Comparison of ENCODE assay signal across 8 cellular contexts in the genomic region with DNA sequence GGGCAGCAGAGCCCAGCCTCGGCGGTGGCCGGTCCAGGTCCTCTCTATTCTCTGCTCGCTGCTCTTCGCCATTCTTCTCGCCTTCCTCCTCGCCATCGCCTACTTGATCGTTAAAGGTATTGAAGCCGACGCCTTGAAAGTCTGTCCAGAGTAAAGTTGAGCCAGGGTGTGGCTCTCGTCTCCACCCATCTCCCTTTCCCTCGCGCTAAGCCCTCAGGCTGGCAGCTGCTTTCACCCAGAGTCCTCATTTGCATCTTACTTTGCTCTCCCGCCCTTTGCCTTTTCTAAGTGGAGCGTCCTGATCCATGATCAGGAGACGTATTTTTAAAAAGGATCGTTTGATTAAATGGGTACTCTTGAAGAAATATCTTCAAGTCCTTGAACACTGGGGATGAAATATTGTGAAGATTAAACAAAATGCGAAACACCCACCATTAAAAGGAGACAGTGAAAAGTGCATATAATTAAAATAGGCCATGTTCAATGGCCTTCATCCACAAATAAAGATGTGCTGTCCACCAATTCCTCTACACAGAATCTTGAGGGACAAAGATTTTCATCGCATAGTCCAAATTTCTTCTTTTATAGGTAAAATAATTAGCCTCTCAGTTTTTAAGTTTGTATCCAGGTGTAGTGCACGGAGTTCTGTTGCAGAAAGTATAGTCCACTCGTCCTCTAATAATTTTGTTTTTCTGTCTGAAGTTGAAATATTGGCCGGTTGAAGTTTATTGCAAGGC. TPM values are rescaled to one million over a fixed set of nuclear protein-coding genes. Genes with fewer than 3 reads are reported as not detected.
DNase-seq lines count a peak whose midpoint lies in the region; ATAC-seq and TF ChIP-seq lines count a peak whose summit lies in the region.

No MANE protein-coding gene starts in this region.

- peak overlapping the region; percentile 98 to 99 (median 99) for H3K4me3 Mint-ChIP-seq in nephron

- H3K9me3 ChIP-seq in esophagus (ENCODE audit: control insufficient read depth in 2 of 2, insufficient read depth in 1 of 2, low read depth in 1 of 2, low read length in 1 of 2), result no peaks in the 10 kb centered on the region

- DNase-seq in BJ (ENCODE audit: low read depth) (no peak), NCI-H146 (lab: John Stamatoyannopoulos, UW) (peak; percentile 70), SW480 (ENCODE audit: low spot score) (peak; percentile 85), CD1c-positive myeloid dendritic cell (ENCODE audit: extremely low spot score) (no peak)

- peaks cover 0 to 2% of the 10 kb centered on the region in 2 donors for H3K4me1 ChIP-seq in esophagus (ENCODE audit: control insufficient read depth in 2 of 2, insufficient read depth in 2 of 2, low read length in 1 of 2)

- H3K4me3 ChIP-seq in BJ (ENCODE audit: low read depth, low read length) (peak overlapping the region; percentile 72), esophagus (ENCODE audit: low read depth in 1 of 2, low read length in 2 of 2) (peak overlapping the region; percentile 88 to 91)

- H3K36me3 Mint-ChIP-seq in nephron (ENCODE audit: low read depth), result peaks cover 39% of the 10 kb centered on the region

- H3K27me3 ChIP-seq in BJ (ENCODE audit: control insufficient read depth, insufficient read depth, low read length) (no peaks in the 10 kb centered on the region), esophagus (ENCODE audit: control insufficient read depth in 1 of 2, insufficient read depth in 2 of 2, low read length in 2 of 2) (no peaks in the 10 kb centered on the region)

- TF ChIP-seq CTCF in BJ (IDR thresholded peaks at IDR 0.05; ENCODE audit: insufficient read depth, low read depth, low read length) (no peak), nephron (IDR thresholded peaks at IDR 0.05; ENCODE audit: unreplicated experiment in 3 of 3) (no peak)

- CTCF ChIA-PET in BJ (lab: Yijun Ruan, JAX), result no interaction called here

- no peaks in the 10 kb centered on the region for H3K9me3 Mint-ChIP-seq in nephron

- H3K27ac Mint-ChIP-seq in nephron, result peak overlapping the region; percentile 93 to 100 (median 98)

- POLR2A ChIA-PET in BJ (lab: Charles Lee), result no interaction called here

- ATAC-seq in GM18517 (IDR thresholded peaks at IDR 0.05; ENCODE audit: unreplicated experiment), result peak; percentile 39
- ATAC-seq in HG02970 (IDR thresholded peaks at IDR 0.05; ENCODE audit: low FRiP score, unreplicated experiment), result peak; percentile 11

- WGBS in esophagus, 2 donors, result 3% methylated on average over 22 to 23 of the region's 23 CpGs

- no peaks in the 10 kb centered on the region for H3K27me3 Mint-ChIP-seq in nephron (ENCODE audit: low read depth)

- H3K4me1 Mint-ChIP-seq in nephron, result peaks cover 47% of the 10 kb centered on the region

- H3K27ac ChIP-seq in esophagus (ENCODE audit: low read depth in 2 of 2, low read length in 1 of 2), result peak overlapping the region; percentile 99 to 100

- no peaks in the 10 kb centered on the region for H3K36me3 ChIP-seq in BJ (ENCODE audit: control insufficient read depth, insufficient read depth, low read length)
- H3K36me3 ChIP-seq in esophagus (ENCODE audit: control insufficient read depth in 2 of 2, insufficient read depth in 2 of 2, low read length in 1 of 2), result peaks cover 0 to 4% of the 10 kb centered on the region in 2 donors

RNA-seq across cellular contexts. Expression of a gene that starts 0.7 kb away (rescaled TPM):
- polyA plus RNA-seq in BJ (2011; rRNA removed), result 7.9 and 20.0 TPM in 2 replicates
- polyA minus RNA-seq in BJ (2011; rRNA and poly(A)+ RNA removed), result 3.1 and 5.6 TPM in 2 replicates
- polyA plus RNA-seq in esophagus, result 10 to 100 TPM in 1 of 2 donors, 1 to 10 TPM in 1; 6.0 to 10.3 TPM

RNA-seq across cellular contexts. Expression of a gene that starts 1.8 kb away (rescaled TPM):
- polyA plus RNA-seq in BJ (2011; rRNA removed) (82.4 and 135 TPM in 2 replicates), esophagus (10 to 100 TPM; 15.6 to 26.1 TPM)
- 211 and 339 TPM in 2 replicates for polyA minus RNA-seq in BJ (2011; rRNA and poly(A)+ RNA removed)

Comparison
In these comparisons a context has a peak if more than half of its experiments do, and no peak if none do; other contexts are left out.
1. DNase-seq: peak in NCI-H146 (single experiment) and SW480 (single experiment); none in BJ (single experiment) and CD1c-positive myeloid dendritic cell (single experiment).